ENCODE assay signal across 19 cellular contexts in genomic region chr2:27421660-27422250, GRCh38. TPM values are rescaled to one million over a fixed set of nuclear protein-coding genes. Genes with fewer than 3 reads are reported as not detected.
DNase-seq lines count a peak whose midpoint lies in the region; ATAC-seq, FAIRE-seq and TF ChIP-seq lines count a peak whose summit lies in the region.
"Had no signal": no experiment of that assay in that cellular context is flagged by ENCODE, and none has a peak within 500 bp of the region (broad histone marks: within the 10 kb centered on the region; RNA-seq: fewer than 3 reads in every experiment).

No MANE protein-coding gene starts in this region.

- intact Hi-C loops in PC-9 (cut with micrococcal nuclease; ENCODE audit: unreplicated experiment): no loop called here
- intact Hi-C loops in HepG2 (cut with micrococcal nuclease; ENCODE audit: unreplicated experiment): no loop called here
- intact Hi-C loops in heart left ventricle (cut with DNase I): no loop called here

- H3K36me3 Mint-ChIP-seq in stimulated activated naive CD8-positive, alpha-beta T cell treated with anti-CD3 and anti-CD28 coated beads, Interleukin-15, Interleukin-2, amounts not matched to agents 100 ng/mL and 50 ng/mL, for 24 hours (ENCODE audit: low read depth): no peaks in the 10 kb centered on the region
- H3K36me3 Mint-ChIP-seq: CD4-positive, alpha-beta memory T cell had no signal

- H3K79me2 ChIP-seq in PC-9 (ENCODE audit: low read depth) (no peaks in the 10 kb centered on the region), HepG2 (ENCODE audit: insufficient read depth, low read length) (no peaks in the 10 kb centered on the region)

- H3K9ac ChIP-seq in HepG2 (ENCODE audit: insufficient read depth, low read depth, low read length): no peak overlapping the region

- TF ChIP-seq EP300 in HepG2 (IDR thresholded peaks at IDR 0.05; ENCODE audit: low read depth in 2 of 2, low read length in 2 of 2) (no peak), HepG2 (CRISPR knock-in tag; IDR thresholded peaks at IDR 0.05; ENCODE audit: borderline replicate concordance) (no peak)

- no peak overlapping the region for H3K4me3 ChIP-seq in PC-9
- no peak overlapping the region for H3K4me3 ChIP-seq in HepG2 (replicated peaks in 1 of 3; ENCODE audit: insufficient read depth in 1 of 3, low read depth in 2 of 3, low read length in 3 of 3)
- no peak overlapping the region for H3K4me3 ChIP-seq in heart left ventricle
- H3K4me3 ChIP-seq: GM12878 had no signal

- H3K27ac Mint-ChIP-seq in stimulated activated naive CD8-positive, alpha-beta T cell treated with anti-CD3 and anti-CD28 coated beads, Interleukin-15, Interleukin-2, amounts not matched to agents 100 ng/mL and 50 ng/mL, for 24 hours: peak overlapping the region; percentile 32
- H3K27ac Mint-ChIP-seq: CD4-positive, alpha-beta memory T cell had no signal

- no peaks in the 10 kb centered on the region for H3K4me1 Mint-ChIP-seq in stimulated activated naive CD8-positive, alpha-beta T cell treated with anti-CD3 and anti-CD28 coated beads, Interleukin-15, Interleukin-2, amounts not matched to agents 100 ng/mL and 50 ng/mL, for 24 hours (ENCODE audit: low read depth)
- H3K4me1 Mint-ChIP-seq: CD4-positive, alpha-beta memory T cell had no signal

- no peaks in the 10 kb centered on the region for H3K9me2 ChIP-seq in PC-9 (ENCODE audit: insufficient read depth)

- no peaks in the 10 kb centered on the region for H3K27me3 Mint-ChIP-seq in stimulated activated naive CD8-positive, alpha-beta T cell treated with anti-CD3 and anti-CD28 coated beads, Interleukin-15, Interleukin-2, amounts not matched to agents 100 ng/mL and 50 ng/mL, for 24 hours
- H3K27me3 Mint-ChIP-seq: CD4-positive, alpha-beta memory T cell had no signal

- POLR2A ChIA-PET in PC-9 (lab: Charles Lee; ENCODE audit: unreplicated experiment) (interaction anchor here (0.5 kb wide), 1 partner anchor 14 kb away, joined by 13 read pairs; no protein-coding TSS in a partner anchor), HepG2 (lab: Yijun Ruan, JAX) (interaction anchor here (1.3 to 3.5 kb wide), 2 partner anchors 12 to 72 kb away, joined by 3 to 19 read pairs; partner anchors contain the start of gene PPM1G)

- peaks cover 20% of the 10 kb centered on the region for H3F3A ChIP-seq in PC-9 (ENCODE audit: insufficient read depth, low read depth)

- in situ Hi-C loops in HepG2 (cut with HindIII; ENCODE audit: extremely low pct_ligation_motif_present, low pct_unique_long_range_greater_than_20kb): no loop called here

- H4K20me1 ChIP-seq in PC-9 (ENCODE audit: insufficient read depth): no peaks in the 10 kb centered on the region
- no peaks in the 10 kb centered on the region for H4K20me1 ChIP-seq in HepG2 (ENCODE audit: insufficient read depth, low read length)

- DNase-seq in stimulated activated naive CD8-positive, alpha-beta T cell treated with anti-CD3 and anti-CD28 coated beads, Interleukin-15, Interleukin-2, amounts not matched to agents 100 U/mL and 50 U/mL, for 24 hours: no peak
- DNase-seq in PC-9 (no peak), HepG2 (ENCODE audit: low spot score) (peak; percentile 44), Kasumi-1 (lab: John Stamatoyannopoulos, UW) (no peak), heart left ventricle (no peak), occipital lobe (lab: John Stamatoyannopoulos, UW) (no peak)
- DNase-seq: ACHN, BE2C, C1 segment of cervical spinal cord, DMS153, DMS79 treated with DMSO at 0.1 percent for 48 hours, GF-D8, GOT3, H7 had no signal

- H3K4me2 ChIP-seq in PC-9 (no peak overlapping the region), HepG2 (ENCODE audit: low read depth, low read length) (no peak overlapping the region)

- H2AFZ ChIP-seq in PC-9 (no peak overlapping the region), HepG2 (ENCODE audit: low read length) (no peak overlapping the region)

- BruUV-seq in PC-9 (replicated peaks; lab: Mats Ljungman, UMichigan) (no TSS peak), HepG2 (replicated peaks; lab: Mats Ljungman, UMichigan) (no TSS peak)

- no peaks in the 10 kb centered on the region for H3K9me3 Mint-ChIP-seq in stimulated activated naive CD8-positive, alpha-beta T cell treated with anti-CD3 and anti-CD28 coated beads, Interleukin-15, Interleukin-2, amounts not matched to agents 100 ng/mL and 50 ng/mL, for 24 hours
- H3K9me3 Mint-ChIP-seq: CD4-positive, alpha-beta memory T cell had no signal

- TF ChIP-seq CTCF in PC-9 (conservative IDR thresholded peaks at IDR 0.05): no peak
- no peak for TF ChIP-seq CTCF in HepG2 (CRISPR knock-in tag; IDR thresholded peaks at IDR 0.05)
- TF ChIP-seq CTCF in heart left ventricle (IDR thresholded peaks at IDR 0.05): no peak

- ATAC-seq in stimulated activated naive CD8-positive, alpha-beta T cell treated with anti-CD3 and anti-CD28 coated beads, Interleukin-15, Interleukin-2, amounts not matched to agents 100 U/mL and 50 U/mL, for 24 hours: no peak
- ATAC-seq in HepG2: peak; percentile 46
- no peak for ATAC-seq in heart left ventricle
- ATAC-seq: GM12878, HCT116 had no signal

- H3K4me1 ChIP-seq in PC-9 (replicated peaks; ENCODE audit: insufficient read depth) (peaks cover 15% of the 10 kb centered on the region), HepG2 (ENCODE audit: insufficient read depth, low read length) (peaks cover 43% of the 10 kb centered on the region), heart left ventricle (no peaks in the 10 kb centered on the region)
- H3K4me1 ChIP-seq: BE2C had no signal

- CTCF ChIA-PET in PC-9 (lab: Charles Lee): no interaction called here
- CTCF ChIA-PET in HepG2 (lab: Yijun Ruan, JAX; ENCODE audit: low intra/inter-chr PET ratio, low total read pairs): no interaction called here

- H3K27me3 ChIP-seq in PC-9 (ENCODE audit: insufficient read depth, low read depth) (no peaks in the 10 kb centered on the region), HepG2 (ENCODE audit: control insufficient read depth in 1 of 2, insufficient read depth in 2 of 2, low read length in 2 of 2) (no peaks in the 10 kb centered on the region), heart left ventricle (no peaks in the 10 kb centered on the region)
- H3K27me3 ChIP-seq: BE2C had no signal

- H3K27ac ChIP-seq in PC-9: peak overlapping the region; percentile 18; the same call in 1 of the 2 replicates
- H3K27ac ChIP-seq in HepG2 (ENCODE audit: extremely low read length, insufficient read depth, low read length): no peak overlapping the region
- H3K27ac ChIP-seq in heart left ventricle: no peak overlapping the region

- TF ChIP-seq POLR2A in HepG2 (IDR thresholded peaks at IDR 0.05; ENCODE audit: insufficient read depth in 1 of 2, low read depth in 2 of 2, low read length in 2 of 2) (no peak), heart left ventricle (IDR thresholded peaks at IDR 0.05) (no peak)

- WGBS in HepG2 (ENCODE audit: low lambda C conversion rate): 10% methylated on average over 4 of the region's 4 CpGs
- WGBS in heart left ventricle, 4 donors: 82 to 86% (median 84%) methylated on average over 4 of the region's 4 CpGs

- no peak for TF ChIP-seq RAD21 in HepG2 (CRISPR knock-in tag; IDR thresholded peaks at IDR 0.05)

- H3K36me3 ChIP-seq in PC-9 (ENCODE audit: low read depth) (no peaks in the 10 kb centered on the region), HepG2 (replicated peaks in 1 of 2; ENCODE audit: control insufficient read depth in 1 of 2, insufficient read depth in 2 of 2, low read length in 2 of 2) (no peaks in the 10 kb centered on the region), heart left ventricle (no peaks in the 10 kb centered on the region)
- H3K36me3 ChIP-seq: BE2C had no signal

- FAIRE-seq in HepG2 (lab: Jason Lieb, UNC): no peak
- FAIRE-seq: A204.1, GM12878 had no signal

- H3K9me3 ChIP-seq in PC-9 (ENCODE audit: insufficient read depth, low read depth): no peaks in the 10 kb centered on the region
- H3K9me3 ChIP-seq in HepG2 (ENCODE audit: low read length): no peaks in the 10 kb centered on the region
- no peaks in the 10 kb centered on the region for H3K9me3 ChIP-seq in heart left ventricle
- H3K9me3 ChIP-seq: BE2C had no signal

- no peak overlapping the region for H3K4me3 Mint-ChIP-seq in stimulated activated naive CD8-positive, alpha-beta T cell treated with anti-CD3 and anti-CD28 coated beads, Interleukin-15, Interleukin-2, amounts not matched to agents 100 ng/mL and 50 ng/mL, for 24 hours
- H3K4me3 Mint-ChIP-seq: CD4-positive, alpha-beta memory T cell had no signal

RNA-seq across cellular contexts. Expression of gene NRBP1, which starts 6.7 kb away (rescaled TPM):
- total RNA-seq in PC-9 (2021): 67.9 and 83.9 TPM in 2 replicates
- total RNA-seq in HepG2 (2016; rRNA removed; fragmentation: Illumina TruSeq; extraction: Trizol): 165 and 222 TPM in 2 replicates
- 29.3 and 32.1 TPM in 2 replicates for total RNA-seq in HepG2 (2016; cell fraction: cytosol; rRNA removed; fragmentation: Illumina TruSeq; extraction: Trizol; ENCODE audit: low read depth)
- 165 and 218 TPM in 2 replicates for total RNA-seq in HepG2 (2016; cell fraction: insoluble cytoplasmic fraction; rRNA removed; fragmentation: Illumina TruSeq; extraction: Trizol)
- total RNA-seq in HepG2 (2016; cell fraction: membrane; rRNA removed; fragmentation: Illumina TruSeq; extraction: Trizol): 63.2 and 68.0 TPM in 2 replicates
- 96.2 and 104 TPM in 2 replicates for total RNA-seq in HepG2 (2016; cell fraction: nucleus; rRNA removed; fragmentation: Illumina TruSeq; extraction: Trizol)
- 227 and 240 TPM in 2 replicates for polyA plus RNA-seq in HepG2 (2011; rRNA removed)
- 195 and 204 TPM in 2 replicates for polyA plus RNA-seq in HepG2 (2011; cell fraction: cytosol; rRNA removed)
- 237 and 253 TPM in 2 replicates for polyA plus RNA-seq in HepG2 (2011; cell fraction: nucleus; rRNA removed)
- polyA plus RNA-seq in HepG2 (2012): 128 and 143 TPM in 2 replicates
- 19.3 and 21.8 TPM in 2 replicates for polyA plus RNA-seq in HepG2 (2016; cell fraction: cytosol; fragmentation: Illumina TruSeq; extraction: Trizol; ENCODE audit: low read depth)
- 234 and 235 TPM in 2 replicates for polyA plus RNA-seq in HepG2 (2016; cell fraction: insoluble cytoplasmic fraction; fragmentation: Illumina TruSeq; extraction: Trizol; ENCODE audit: low read depth)
- polyA plus RNA-seq in HepG2 (2016; cell fraction: membrane; fragmentation: Illumina TruSeq; extraction: Trizol; ENCODE audit: low read depth): 36.2 and 39.8 TPM in 2 replicates
- polyA plus RNA-seq in HepG2 (2016; cell fraction: nucleus; fragmentation: Illumina TruSeq; extraction: Trizol; ENCODE audit: insufficient read depth, low read depth): 149 and 154 TPM in 2 replicates
- polyA minus RNA-seq in HepG2 (2011; rRNA and poly(A)+ RNA removed; ENCODE audit: low replicate concordance): 103 and 225 TPM in 2 replicates
- polyA minus RNA-seq in HepG2 (2011; cell fraction: cytosol; rRNA and poly(A)+ RNA removed): 91.1 and 109 TPM in 2 replicates
- polyA minus RNA-seq in HepG2 (2011; cell fraction: nucleus; rRNA and poly(A)+ RNA removed): 149 and 165 TPM in 2 replicates
- total RNA-seq in heart left ventricle: 10 to 100 TPM; 43.5 to 78.6 (median 62.8) TPM
- polyA plus RNA-seq in heart left ventricle: 100 to 1,000 TPM in 1 of 2 donors, 10 to 100 TPM in 1; 27.8 to 114 TPM
- 58.8 TPM for total RNA-seq in occipital lobe

RNA-seq across cellular contexts. Expression of gene PPM1G, which starts 12.4 kb away (rescaled TPM):
- 114 and 136 TPM in 2 replicates for total RNA-seq in PC-9 (2021)
- 211 and 213 TPM in 2 replicates for total RNA-seq in HepG2 (2016; rRNA removed; fragmentation: Illumina TruSeq; extraction: Trizol)
- 66.7 and 72.8 TPM in 2 replicates for total RNA-seq in HepG2 (2016; cell fraction: cytosol; rRNA removed; fragmentation: Illumina TruSeq; extraction: Trizol; ENCODE audit: low read depth)
- total RNA-seq in HepG2 (2016; cell fraction: insoluble cytoplasmic fraction; rRNA removed; fragmentation: Illumina TruSeq; extraction: Trizol): 187 and 217 TPM in 2 replicates
- total RNA-seq in HepG2 (2016; cell fraction: membrane; rRNA removed; fragmentation: Illumina TruSeq; extraction: Trizol): 144 and 151 TPM in 2 replicates
- total RNA-seq in HepG2 (2016; cell fraction: nucleus; rRNA removed; fragmentation: Illumina TruSeq; extraction: Trizol): 93.4 and 100 TPM in 2 replicates
- 52.3 and 58.2 TPM in 2 replicates for polyA plus RNA-seq in HepG2 (2011; rRNA removed)
- 57.6 and 58.9 TPM in 2 replicates for polyA plus RNA-seq in HepG2 (2011; cell fraction: cytosol; rRNA removed)
- 33.5 and 36.2 TPM in 2 replicates for polyA plus RNA-seq in HepG2 (2011; cell fraction: nucleus; rRNA removed)
- polyA plus RNA-seq in HepG2 (2012): 122 and 125 TPM in 2 replicates
- polyA plus RNA-seq in HepG2 (2016; cell fraction: cytosol; fragmentation: Illumina TruSeq; extraction: Trizol; ENCODE audit: low read depth): 80.0 and 81.2 TPM in 2 replicates
- polyA plus RNA-seq in HepG2 (2016; cell fraction: insoluble cytoplasmic fraction; fragmentation: Illumina TruSeq; extraction: Trizol; ENCODE audit: low read depth): 206 and 226 TPM in 2 replicates
- polyA plus RNA-seq in HepG2 (2016; cell fraction: membrane; fragmentation: Illumina TruSeq; extraction: Trizol; ENCODE audit: low read depth): 120 and 128 TPM in 2 replicates
- polyA plus RNA-seq in HepG2 (2016; cell fraction: nucleus; fragmentation: Illumina TruSeq; extraction: Trizol; ENCODE audit: insufficient read depth, low read depth): 164 and 171 TPM in 2 replicates
- 89.1 and 115 TPM in 2 replicates for polyA minus RNA-seq in HepG2 (2011; rRNA and poly(A)+ RNA removed; ENCODE audit: low replicate concordance)
- polyA minus RNA-seq in HepG2 (2011; cell fraction: cytosol; rRNA and poly(A)+ RNA removed): 65.1 and 65.4 TPM in 2 replicates
- 18.2 and 25.2 TPM in 2 replicates for polyA minus RNA-seq in HepG2 (2011; cell fraction: nucleus; rRNA and poly(A)+ RNA removed)
- total RNA-seq in heart left ventricle: 10 to 100 TPM; 31.7 to 49.7 (median 40.2) TPM
- 10 to 100 TPM; 31.2 to 87.2 TPM for polyA plus RNA-seq in heart left ventricle
- total RNA-seq in occipital lobe: 58.0 TPM

RNA-seq across cellular contexts. Expression of gene KRTCAP3, which starts 20.4 kb away (rescaled TPM):
- 62.9 and 91.7 TPM in 2 replicates for total RNA-seq in PC-9 (2021)
- 2.1 TPM in 1 of 2 replicates, not detected in the other for total RNA-seq in HepG2 (2016; rRNA removed; fragmentation: Illumina TruSeq; extraction: Trizol)
- total RNA-seq in HepG2 (2016; cell fraction: cytosol; rRNA removed; fragmentation: Illumina TruSeq; extraction: Trizol; ENCODE audit: low read depth): not detected in 2 replicates
- 1.6 TPM in 1 of 2 replicates, not detected in the other for total RNA-seq in HepG2 (2016; cell fraction: insoluble cytoplasmic fraction; rRNA removed; fragmentation: Illumina TruSeq; extraction: Trizol)
- total RNA-seq in HepG2 (2016; cell fraction: membrane; rRNA removed; fragmentation: Illumina TruSeq; extraction: Trizol): 0.28 and 0.31 TPM in 2 replicates
- 1.6 and 3.6 TPM in 2 replicates for total RNA-seq in HepG2 (2016; cell fraction: nucleus; rRNA removed; fragmentation: Illumina TruSeq; extraction: Trizol)
- 4.5 and 5.6 TPM in 2 replicates for polyA plus RNA-seq in HepG2 (2011; rRNA removed)
- 0.64 and 0.94 TPM in 2 replicates for polyA plus RNA-seq in HepG2 (2011; cell fraction: cytosol; rRNA removed)
- polyA plus RNA-seq in HepG2 (2011; cell fraction: nucleus; rRNA removed): 57.5 and 78.7 TPM in 2 replicates
- polyA plus RNA-seq in HepG2 (2012): 5.6 and 6.6 TPM in 2 replicates
- 0.34 and 0.46 TPM in 2 replicates for polyA plus RNA-seq in HepG2 (2016; cell fraction: cytosol; fragmentation: Illumina TruSeq; extraction: Trizol; ENCODE audit: low read depth)
- 0.41 TPM in 1 of 2 replicates, not detected in the other for polyA plus RNA-seq in HepG2 (2016; cell fraction: insoluble cytoplasmic fraction; fragmentation: Illumina TruSeq; extraction: Trizol; ENCODE audit: low read depth)
- 0.32 and 1.0 TPM in 2 replicates for polyA plus RNA-seq in HepG2 (2016; cell fraction: membrane; fragmentation: Illumina TruSeq; extraction: Trizol; ENCODE audit: low read depth)
- polyA plus RNA-seq in HepG2 (2016; cell fraction: nucleus; fragmentation: Illumina TruSeq; extraction: Trizol; ENCODE audit: insufficient read depth, low read depth): 12.5 and 13.4 TPM in 2 replicates
- 0.77 and 4.4 TPM in 2 replicates for polyA minus RNA-seq in HepG2 (2011; rRNA and poly(A)+ RNA removed; ENCODE audit: low replicate concordance)
- polyA minus RNA-seq in HepG2 (2011; cell fraction: cytosol; rRNA and poly(A)+ RNA removed): not detected in 2 replicates
- 8.7 and 8.8 TPM in 2 replicates for polyA minus RNA-seq in HepG2 (2011; cell fraction: nucleus; rRNA and poly(A)+ RNA removed)
- 1 to 10 TPM in 1 of 9 donors, under 1 TPM in 2, not detected in 6; 0.50 to 1.7 (median 0.61) TPM for total RNA-seq in heart left ventricle
- under 1 TPM in 1 of 2 donors, not detected in 1; 0.65 TPM for polyA plus RNA-seq in heart left ventricle
- total RNA-seq in occipital lobe: not detected

RNA-seq across cellular contexts. Expression of gene ZNF513, which starts 41.2 kb away (rescaled TPM):
- total RNA-seq in PC-9 (2021) (4.1 and 4.5 TPM in 2 replicates), HepG2 (2016; rRNA removed; fragmentation: Illumina TruSeq; extraction: Trizol) (2.4 and 4.9 TPM in 2 replicates), heart left ventricle (10 to 100 TPM in 1 of 9 donors, 1 to 10 TPM in 8; 2.8 to 10.4 (median 7.1) TPM), occipital lobe (12.0 TPM)
- 2.0 and 2.5 TPM in 2 replicates for total RNA-seq in HepG2 (2016; cell fraction: cytosol; rRNA removed; fragmentation: Illumina TruSeq; extraction: Trizol; ENCODE audit: low read depth)
- total RNA-seq in HepG2 (2016; cell fraction: insoluble cytoplasmic fraction; rRNA removed; fragmentation: Illumina TruSeq; extraction: Trizol): 2.5 and 5.0 TPM in 2 replicates
- total RNA-seq in HepG2 (2016; cell fraction: membrane; rRNA removed; fragmentation: Illumina TruSeq; extraction: Trizol): 4.0 and 4.3 TPM in 2 replicates
- 5.5 and 6.1 TPM in 2 replicates for total RNA-seq in HepG2 (2016; cell fraction: nucleus; rRNA removed; fragmentation: Illumina TruSeq; extraction: Trizol)
- polyA plus RNA-seq in HepG2 (2011; rRNA removed) (6.3 and 10.9 TPM in 2 replicates), heart left ventricle (10 to 100 TPM in 1 of 2 donors, 1 to 10 TPM in 1; 8.7 to 11.8 TPM)
- 5.5 and 8.5 TPM in 2 replicates for polyA plus RNA-seq in HepG2 (2011; cell fraction: cytosol; rRNA removed)
- polyA plus RNA-seq in HepG2 (2011; cell fraction: nucleus; rRNA removed): 44.0 and 47.8 TPM in 2 replicates
- polyA plus RNA-seq in HepG2 (2012): 3.9 and 6.3 TPM in 2 replicates
- polyA plus RNA-seq in HepG2 (2016; cell fraction: cytosol; fragmentation: Illumina TruSeq; extraction: Trizol; ENCODE audit: low read depth): 2.7 and 2.9 TPM in 2 replicates
- polyA plus RNA-seq in HepG2 (2016; cell fraction: insoluble cytoplasmic fraction; fragmentation: Illumina TruSeq; extraction: Trizol; ENCODE audit: low read depth): 3.5 and 4.5 TPM in 2 replicates
- polyA plus RNA-seq in HepG2 (2016; cell fraction: membrane; fragmentation: Illumina TruSeq; extraction: Trizol; ENCODE audit: low read depth): 4.8 TPM in 2 replicates
- 20.6 TPM in 2 replicates for polyA plus RNA-seq in HepG2 (2016; cell fraction: nucleus; fragmentation: Illumina TruSeq; extraction: Trizol; ENCODE audit: insufficient read depth, low read depth)
- 4.6 and 10.2 TPM in 2 replicates for polyA minus RNA-seq in HepG2 (2011; rRNA and poly(A)+ RNA removed; ENCODE audit: low replicate concordance)
- polyA minus RNA-seq in HepG2 (2011; cell fraction: cytosol; rRNA and poly(A)+ RNA removed): 1.6 and 3.3 TPM in 2 replicates
- 4.9 and 5.1 TPM in 2 replicates for polyA minus RNA-seq in HepG2 (2011; cell fraction: nucleus; rRNA and poly(A)+ RNA removed)

RNA-seq across cellular contexts. Expression of gene SNX17, which starts 51.3 kb away (rescaled TPM):
- total RNA-seq in PC-9 (2021): 60.6 and 73.7 TPM in 2 replicates
- 94.9 and 109 TPM in 2 replicates for total RNA-seq in HepG2 (2016; rRNA removed; fragmentation: Illumina TruSeq; extraction: Trizol)
- 42.7 and 45.6 TPM in 2 replicates for total RNA-seq in HepG2 (2016; cell fraction: cytosol; rRNA removed; fragmentation: Illumina TruSeq; extraction: Trizol; ENCODE audit: low read depth)
- 98.2 and 110 TPM in 2 replicates for total RNA-seq in HepG2 (2016; cell fraction: insoluble cytoplasmic fraction; rRNA removed; fragmentation: Illumina TruSeq; extraction: Trizol)
- 56.0 and 66.0 TPM in 2 replicates for total RNA-seq in HepG2 (2016; cell fraction: membrane; rRNA removed; fragmentation: Illumina TruSeq; extraction: Trizol)
- total RNA-seq in HepG2 (2016; cell fraction: nucleus; rRNA removed; fragmentation: Illumina TruSeq; extraction: Trizol): 70.1 and 82.3 TPM in 2 replicates
- 75.0 and 88.4 TPM in 2 replicates for polyA plus RNA-seq in HepG2 (2011; rRNA removed)
- 86.7 and 102 TPM in 2 replicates for polyA plus RNA-seq in HepG2 (2011; cell fraction: cytosol; rRNA removed)
- 125 TPM in 2 replicates for polyA plus RNA-seq in HepG2 (2011; cell fraction: nucleus; rRNA removed)
- polyA plus RNA-seq in HepG2 (2012): 71.1 and 79.5 TPM in 2 replicates
- 19.3 and 23.5 TPM in 2 replicates for polyA plus RNA-seq in HepG2 (2016; cell fraction: cytosol; fragmentation: Illumina TruSeq; extraction: Trizol; ENCODE audit: low read depth)
- 82.7 and 86.8 TPM in 2 replicates for polyA plus RNA-seq in HepG2 (2016; cell fraction: insoluble cytoplasmic fraction; fragmentation: Illumina TruSeq; extraction: Trizol; ENCODE audit: low read depth)
- polyA plus RNA-seq in HepG2 (2016; cell fraction: membrane; fragmentation: Illumina TruSeq; extraction: Trizol; ENCODE audit: low read depth): 39.6 and 42.3 TPM in 2 replicates
- polyA plus RNA-seq in HepG2 (2016; cell fraction: nucleus; fragmentation: Illumina TruSeq; extraction: Trizol; ENCODE audit: insufficient read depth, low read depth): 97.5 and 97.9 TPM in 2 replicates
- 92.8 and 112 TPM in 2 replicates for polyA minus RNA-seq in HepG2 (2011; rRNA and poly(A)+ RNA removed; ENCODE audit: low replicate concordance)
- 58.3 and 61.2 TPM in 2 replicates for polyA minus RNA-seq in HepG2 (2011; cell fraction: cytosol; rRNA and poly(A)+ RNA removed)
- polyA minus RNA-seq in HepG2 (2011; cell fraction: nucleus; rRNA and poly(A)+ RNA removed): 97.5 and 98.0 TPM in 2 replicates
- total RNA-seq in heart left ventricle: 10 to 100 TPM; 59.4 to 90.7 (median 77.2) TPM
- polyA plus RNA-seq in heart left ventricle: 100 to 1,000 TPM in 1 of 2 donors, 10 to 100 TPM in 1; 39.2 to 106 TPM
- 51.5 TPM for total RNA-seq in occipital lobe

Comparison
In these comparisons a context has a peak if more than half of its experiments do, and no peak if none do; other contexts are left out.
1. RNA of gene KRTCAP3, which starts 20.4 kb away (total RNA-seq): 62.9 to 91.7 TPM in PC-9; 0.28 to 3.6 TPM in HepG2, not detected in occipital lobe (single experiment) and 0.50 to 1.7 TPM in heart left ventricle; every median in the first group is over 10 times any median in the second.